20 cellular contexts compared by ENCODE assay signal in the genomic region with DNA sequence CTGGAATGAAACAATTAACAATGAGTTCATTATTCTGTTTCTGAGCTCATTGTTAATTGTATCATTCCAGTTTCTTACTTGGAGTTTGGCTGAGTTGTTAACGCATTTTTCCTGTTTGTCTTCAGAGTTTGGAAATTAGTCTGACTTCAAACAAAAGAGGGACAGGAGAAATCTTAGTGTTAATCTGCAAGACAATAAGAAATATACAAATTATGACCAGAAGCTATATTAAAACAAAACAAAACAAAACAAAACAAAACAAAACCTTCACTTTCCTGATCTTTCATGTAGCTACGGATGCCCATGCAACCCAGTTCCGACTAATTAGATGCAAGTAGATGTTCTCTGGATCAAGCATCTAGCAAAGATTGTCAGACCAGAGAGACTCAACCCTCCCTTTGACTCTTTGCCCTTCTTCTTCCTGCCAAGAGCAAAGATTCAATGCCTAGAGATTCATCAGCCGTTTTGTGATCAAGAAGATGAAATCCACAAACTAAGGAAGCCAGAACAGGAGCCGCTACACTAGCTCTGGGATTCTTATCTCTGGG.
DNase-seq lines count a peak whose midpoint lies in the region; ATAC-seq and TF ChIP-seq lines count a peak whose summit lies in the region.
"Had no signal": no experiment of that assay in that cellular context is flagged by ENCODE, and none has a peak within 500 bp of the region (broad histone marks: within the 10 kb centered on the region; RNA-seq: fewer than 3 reads in every experiment).

No MANE protein-coding gene starts in this region.

- H4K91ac ChIP-seq in neuronal stem cell (ENCODE audit: low read depth, low read length, poor library complexity) = no peak overlapping the region

- H3K18ac ChIP-seq in neuronal stem cell (ENCODE audit: low read length) = no peak overlapping the region

- H2BK5ac ChIP-seq in neuronal stem cell (ENCODE audit: low read length) = no peak overlapping the region

- H3K27me3 ChIP-seq in neuronal stem cell (ENCODE audit: control insufficient read depth in 3 of 3, insufficient read depth in 3 of 3, low read depth in 1 of 3, low read length in 3 of 3) (no peaks in the 10 kb centered on the region), right lobe of liver (no peaks in the 10 kb centered on the region)
- H3K27me3 ChIP-seq: MG63 had no signal

- H2BK15ac ChIP-seq in neuronal stem cell (ENCODE audit: low read length) = no peak overlapping the region

- H2BK12ac ChIP-seq in neuronal stem cell (ENCODE audit: low read length) = no peak overlapping the region

- no peaks in the 10 kb centered on the region for H3K36me3 ChIP-seq in neuronal stem cell (replicated peaks in 1 of 2; ENCODE audit: control insufficient read depth in 2 of 2, insufficient read depth in 2 of 2, low read length in 2 of 2)
- no peaks in the 10 kb centered on the region for H3K36me3 ChIP-seq in right lobe of liver
- H3K36me3 ChIP-seq: MG63 had no signal

- H3K9me3 ChIP-seq in neuronal stem cell (replicated peaks in 1 of 2; ENCODE audit: control insufficient read depth in 2 of 2, insufficient read depth in 1 of 2, low read depth in 1 of 2, low read length in 2 of 2) (peaks cover 6 to 15% of the 10 kb centered on the region in 2 donors), right lobe of liver (no peaks in the 10 kb centered on the region)
- H3K9me3 ChIP-seq: MG63 had no signal

- TF ChIP-seq CTCF in right lobe of liver (IDR thresholded peaks at IDR 0.05) = no peak

- H2AK5ac ChIP-seq in neuronal stem cell (ENCODE audit: low read depth, low read length) = no peak overlapping the region

- no peak overlapping the region for H3K9ac ChIP-seq in neuronal stem cell (ENCODE audit: low read depth, low read length, poor library complexity)

- DNase-seq in caudate nucleus (lab: John Stamatoyannopoulos, UW) (no peak), globus pallidus (ENCODE audit: low spot score) (peak; percentile 64), neuronal stem cell (ENCODE audit: low spot score) (no peak), substantia nigra (lab: John Stamatoyannopoulos, UW) (peak in 1 of 49 donors; percentile 18), NCI-H82 treated with DMSO at 0.1 percent for 48 hours (lab: John Stamatoyannopoulos, UW; ENCODE audit: unreplicated experiment) (no peak), right lobe of liver (no peak)
- DNase-seq in activated CD4-positive, CD25-positive, alpha-beta regulatory T cell treated with anti-CD3 and anti-CD28 coated beads, Interleukin-2, amount 50 U/mL, for 72 hours = no peak
- DNase-seq: CD4-positive, CD25-positive, alpha-beta regulatory T cell; DMS79; MG63; NCI-H1417; NCI-H1694 treated with DMSO at 0.1 percent for 48 hours; NCI-H2081 treated with DMSO at 0.1 percent for 48 hours; NCI-H2171 treated with DMSO at 0.1 percent for 48 hours; NCI-H446; NCI-H526 treated with DMSO at 0.1 percent for 48 hours; PC-9; SIG-M5 had no signal

- no peak overlapping the region for H3K23ac ChIP-seq in neuronal stem cell (ENCODE audit: low read depth, low read length, poor library complexity)

- H3K4me3 ChIP-seq in neuronal stem cell (ENCODE audit: low read length in 2 of 2) (no peak overlapping the region), right lobe of liver (no peak overlapping the region)
- H3K4me3 ChIP-seq: K562, MG63, PC-9 had no signal

- intact Hi-C loops in right lobe of liver (cut with DNase I) = no loop called here

- H3K27ac ChIP-seq in caudate nucleus (ENCODE audit: low read depth, low read length) (peak overlapping the region; percentile 75), neuronal stem cell (replicated peaks; ENCODE audit: low read length) (no peak overlapping the region), substantia nigra (ENCODE audit: low read depth, low read length, poor library complexity, severe bottlenecking) (peak overlapping the region; percentile 44), right lobe of liver (no peak overlapping the region)
- H3K27ac ChIP-seq: PC-9, RWPE1 had no signal

- H3K79me1 ChIP-seq in neuronal stem cell (ENCODE audit: low read depth, low read length) = no peaks in the 10 kb centered on the region

- TF ChIP-seq POLR2A in right lobe of liver (IDR thresholded peaks at IDR 0.05) = no peak

- no peak overlapping the region for H3K14ac ChIP-seq in neuronal stem cell (ENCODE audit: low read length)

- peaks cover 0 to 3% of the 10 kb centered on the region in 2 donors for H3K4me1 ChIP-seq in neuronal stem cell (ENCODE audit: control insufficient read depth in 2 of 2, insufficient read depth in 1 of 2, low read depth in 1 of 2, low read length in 2 of 2)
- H3K4me1 ChIP-seq in right lobe of liver = no peaks in the 10 kb centered on the region

- H3K4me2 ChIP-seq in neuronal stem cell (ENCODE audit: insufficient read depth, low read length, poor library complexity, severe bottlenecking) = no peak overlapping the region
- H3K4me2 ChIP-seq: PC-9 had no signal

- ATAC-seq in right lobe of liver = no peak
- ATAC-seq: K562 had no signal

- peak overlapping the region; percentile 42 for H2AFZ ChIP-seq in neuronal stem cell (ENCODE audit: low read length)
- H2AFZ ChIP-seq: PC-9 had no signal

- no CpG with 5 or more reads among the region's 5 CpGs for WGBS in neuronal stem cell (ENCODE audit: extremely low coverage in 2 of 2, insufficient read length in 2 of 2, insufficient replicate concordance in 1 of 2), 2 donors
- WGBS in right lobe of liver (ENCODE audit: insufficient coverage, low coverage, low lambda C conversion rate, missing lambda C conversion rate) = 43% methylated on average over 5 of the region's 5 CpGs

- H4K8ac ChIP-seq in neuronal stem cell (ENCODE audit: low read depth, low read length) = no peak overlapping the region

- no peak overlapping the region for H3K4ac ChIP-seq in neuronal stem cell (ENCODE audit: low read length)

- H2BK120ac ChIP-seq in neuronal stem cell (ENCODE audit: low read depth, low read length) = no peak overlapping the region

Comparison
In these comparisons a context has a peak if more than half of its experiments do, and no peak if none do; other contexts are left out.
1. H3K27ac ChIP-seq: peak in caudate nucleus (single experiment) and substantia nigra (single experiment); none in neuronal stem cell (single experiment) and right lobe of liver (0 of 3).